ENCODE assay signal across 8 cellular contexts in genomic region chr12:46265734-46266133, GRCh38. TPM values are rescaled to one million over a fixed set of nuclear protein-coding genes. Genes with fewer than 3 reads are reported as not detected.
DNase-seq lines count a peak whose midpoint lies in the region; ATAC-seq, FAIRE-seq and TF ChIP-seq lines count a peak whose summit lies in the region.

No MANE protein-coding gene starts in this region.

- no peak for TF ChIP-seq CTCF in A549 (IDR thresholded peaks at IDR 0.05)
- TF ChIP-seq CTCF in GM12864 (IDR thresholded peaks at IDR 0.05; ENCODE audit: low read depth, low read length, missing control alignments) = no peak
- TF ChIP-seq CTCF in PC-9 (conservative IDR thresholded peaks at IDR 0.05) = no peak
- TF ChIP-seq CTCF in kidney epithelial cell (IDR thresholded peaks at IDR 0.05; ENCODE audit: insufficient read depth, low read length, poor library complexity, severe bottlenecking) = no peak

- peaks cover 68% of the 10 kb centered on the region for H3K4me1 ChIP-seq in A549
- peaks cover 61% of the 10 kb centered on the region for H3K4me1 ChIP-seq in PC-9 (replicated peaks; ENCODE audit: insufficient read depth)

- FAIRE-seq in A549 (lab: Jason Lieb, UNC) = no peak

- H3K9me3 ChIP-seq in A549 (no peaks in the 10 kb centered on the region), PC-9 (ENCODE audit: insufficient read depth, low read depth) (no peaks in the 10 kb centered on the region)

- TF ChIP-seq POLR2A in A549 (IDR thresholded peaks at IDR 0.05; ENCODE audit: low read length) = no peak

- no peaks in the 10 kb centered on the region for H3K27me3 ChIP-seq in PC-9 (ENCODE audit: insufficient read depth, low read depth)
- H3K27me3 ChIP-seq in kidney epithelial cell (ENCODE audit: control insufficient read depth, insufficient read depth, low read length) = no peaks in the 10 kb centered on the region

- H3K4me2 ChIP-seq in A549 = peak overlapping the region; percentile 92
- peak overlapping the region; percentile 93 for H3K4me2 ChIP-seq in PC-9

- TF ChIP-seq EP300 in A549 (IDR thresholded peaks at IDR 0.05) = no peak

- CTCF ChIA-PET in A549 (lab: Yijun Ruan, JAX) = interaction anchor here (1.9 kb wide), 1 partner anchor 10 kb away, joined by 5 read pairs; no protein-coding TSS in a partner anchor
- CTCF ChIA-PET in PC-9 (lab: Charles Lee) = no interaction called here

- H3K79me2 ChIP-seq in PC-9 (ENCODE audit: low read depth) = peaks cover 92% of the 10 kb centered on the region

- DNase-seq in A549 (ENCODE audit: low read depth in 1 of 2, low spot score in 1 of 2) (no peak), GM12864 (ENCODE audit: low read depth) (peak; percentile 24), PC-9 (no peak), kidney epithelial cell (ENCODE audit: low read depth) (no peak), GF-D8 (lab: John Stamatoyannopoulos, UW) (no peak), NCI-H2171 treated with DMSO at 0.1 percent for 48 hours (lab: John Stamatoyannopoulos, UW) (no peak)
- no peak for DNase-seq in NK-92 treated with Interleukin-12 subunit alpha and Interleukin-12 subunit beta, amount 100 ng/mL, for 24 hours (lab: John Stamatoyannopoulos, UW)

- H3K36me3 ChIP-seq in PC-9 (ENCODE audit: low read depth) = peaks cover 43% of the 10 kb centered on the region; the same call in 1 of the 2 replicates
- H3K36me3 ChIP-seq in kidney epithelial cell (ENCODE audit: control insufficient read depth, insufficient read depth, low read length) = no peaks in the 10 kb centered on the region

- no peak overlapping the region for H2AFZ ChIP-seq in PC-9

- H3F3A ChIP-seq in PC-9 (ENCODE audit: insufficient read depth, low read depth) = peaks cover 48% of the 10 kb centered on the region

- intact Hi-C loops in PC-9 (cut with micrococcal nuclease; ENCODE audit: unreplicated experiment) = loop anchor here (5.0 to 10.0 kb wide), 7 partner anchors 107 to 1009 kb away; partner anchors contain the start of genes AMIGO2, PCED1B and SLC38A2

- H3K9me2 ChIP-seq in PC-9 (ENCODE audit: insufficient read depth) = no peaks in the 10 kb centered on the region

- H3K4me3 ChIP-seq in A549 (peak overlapping the region; percentile 66; the same call in 2 of the 3 replicates), GM12864 (ENCODE audit: low read depth, low read length) (peak overlapping the region; percentile 80), PC-9 (peak overlapping the region; percentile 89), kidney epithelial cell (ENCODE audit: low read depth, low read length) (peak overlapping the region; percentile 80)

- TF ChIP-seq RAD21 in A549 (conservative IDR thresholded peaks at IDR 0.05 in 1 of 2, IDR thresholded peaks at IDR 0.05 in 1 of 2) = no peak

- no peak for ATAC-seq in A549
- no peak for ATAC-seq in HG02759 (IDR thresholded peaks at IDR 0.05; ENCODE audit: unreplicated experiment)

- POLR2A ChIA-PET in A549 (lab: Yijun Ruan, JAX) = no interaction called here
- POLR2A ChIA-PET in PC-9 (lab: Charles Lee; ENCODE audit: unreplicated experiment) = interaction anchor here (0.6 to 1.2 kb wide), 2 partner anchors 100 to 1501 kb away, joined by 3 to 5 read pairs; no protein-coding TSS in a partner anchor

- BruUV-seq in PC-9 (replicated peaks; lab: Mats Ljungman, UMichigan) = no TSS peak

- H3K27ac ChIP-seq in A549 = peak overlapping the region in 1 of 2 experiments; percentile 15; a peak in 2 of 6 replicates
- H3K27ac ChIP-seq in PC-9 = peak overlapping the region; percentile 98

- WGBS in A549 (ENCODE audit: missing lambda C conversion rate) = 91% methylated on average over 3 of the region's 3 CpGs

- H4K20me1 ChIP-seq in PC-9 (ENCODE audit: insufficient read depth) = peaks cover 36% of the 10 kb centered on the region

TF ChIP-seq in A549, 52 proteins besides CTCF, POLR2A, EP300 and RAD21:
- TF ChIP-seq ZFP36 (IDR thresholded peaks at IDR 0.05; ENCODE audit: borderline replicate concordance, partially characterized antibody) = no peak

RNA-seq across cellular contexts. Expression of gene SLC38A1, which starts 3.1 kb away (rescaled TPM):
- polyA plus RNA-seq in A549 (2011; rRNA removed) (183 and 231 TPM in 2 replicates), A549 (2017; fragmentation: RNase III; extraction: RNeasy Plus Mini Kit Qiagen cat#74134 plus additional on column Dnase treatment) (61.6 to 63.9 TPM (median 62.7 TPM) in 3 replicates)
- 20.7 and 22.8 TPM in 2 replicates for polyA plus RNA-seq in A549 (2012; cell fraction: cytosol; rRNA removed)
- 14.9 and 21.2 TPM in 2 replicates for polyA plus RNA-seq in A549 (2012; cell fraction: nucleus; rRNA removed)
- 193 and 209 TPM in 2 replicates for polyA minus RNA-seq in A549 (2011; rRNA and poly(A)+ RNA removed)
- total RNA-seq in PC-9 (2021) (77.7 and 131 TPM in 2 replicates), kidney epithelial cell (240 and 245 TPM in 2 replicates)
